ENCODE assay signal across 1 cellular context in the genomic region with DNA sequence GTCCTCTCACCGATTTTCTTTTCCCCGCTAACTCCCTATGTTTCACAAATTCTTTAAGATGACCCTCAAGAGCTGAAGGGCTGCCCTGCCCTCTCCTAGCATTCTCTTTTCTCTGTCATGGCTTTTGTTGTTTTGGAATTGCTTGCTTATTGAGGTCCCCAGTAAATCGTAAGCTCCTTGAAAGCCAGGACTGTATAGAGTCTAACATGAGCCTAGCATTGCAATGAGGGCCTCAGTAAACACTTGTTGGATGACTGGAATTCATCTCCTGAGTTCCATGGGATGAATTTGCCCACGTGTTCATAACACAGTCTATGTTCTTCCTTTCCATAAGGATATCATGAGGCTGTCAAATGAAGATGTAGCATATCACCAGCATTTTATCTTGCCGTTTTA.
TF ChIP-seq lines count a peak whose summit lies in the region.

No MANE protein-coding gene starts in this region.

TF ChIP-seq in IMR-90, 13 proteins besides CTCF, POLR2A, EP300 and RAD21:
- TF ChIP-seq, protein P1, sequence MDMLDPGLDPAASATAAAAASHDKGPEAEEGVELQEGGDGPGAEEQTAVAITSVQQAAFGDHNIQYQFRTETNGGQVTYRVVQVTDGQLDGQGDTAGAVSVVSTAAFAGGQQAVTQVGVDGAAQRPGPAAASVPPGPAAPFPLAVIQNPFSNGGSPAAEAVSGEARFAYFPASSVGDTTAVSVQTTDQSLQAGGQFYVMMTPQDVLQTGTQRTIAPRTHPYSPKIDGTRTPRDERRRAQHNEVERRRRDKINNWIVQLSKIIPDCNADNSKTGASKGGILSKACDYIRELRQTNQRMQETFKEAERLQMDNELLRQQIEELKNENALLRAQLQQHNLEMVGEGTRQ (IDR thresholded peaks at IDR 0.05; ENCODE audit: low read depth, low read length): no peak
- TF ChIP-seq BHLHE40 (IDR thresholded peaks at IDR 0.05; ENCODE audit: low read depth, low read length) (no peak), MAFK (IDR thresholded peaks at IDR 0.05; ENCODE audit: low read depth, low read length) (no peak), MAZ (IDR thresholded peaks at IDR 0.05; ENCODE audit: borderline replicate concordance, low read depth, low read length) (no peak), RCOR1 (IDR thresholded peaks at IDR 0.05; ENCODE audit: insufficient replicate concordance, low read length) (no peak), FOS (IDR thresholded peaks at IDR 0.05; ENCODE audit: low read depth, low read length) (no peak), RFX5 (IDR thresholded peaks at IDR 0.05; ENCODE audit: low read depth, low read length) (no peak)
